In the genomic region with DNA sequence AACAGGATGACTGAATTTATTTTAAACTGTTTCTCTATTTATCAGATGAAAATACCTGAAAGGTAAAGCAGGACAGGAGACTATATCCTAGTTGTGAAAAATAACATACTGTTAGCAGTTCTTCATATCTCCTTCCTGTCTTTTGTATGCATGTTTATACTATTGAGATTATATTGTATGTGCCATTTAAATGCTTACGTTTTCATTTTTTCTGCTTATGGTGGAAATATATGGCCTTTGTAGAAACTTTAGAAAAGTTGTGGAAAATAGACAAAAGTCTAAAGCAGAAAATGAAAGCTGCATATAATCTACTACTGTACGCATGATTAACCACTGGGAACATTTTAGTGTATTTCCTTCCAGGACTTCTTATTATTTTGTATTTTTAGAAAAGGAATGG, we compare ENCODE assay signal across 1 cellular context.
TF ChIP-seq lines count a peak whose summit lies in the region.

No MANE protein-coding gene starts in this region.

TF ChIP-seq in GM23338, 12 proteins besides CTCF, POLR2A, EP300 and RAD21 (continued from another document):
- TF ChIP-seq ZNF462 (CRISPR knock-in tag; IDR thresholded peaks at IDR 0.05) = no peak
